Comparison of ENCODE assay signal across 1 cellular context in the genomic region with DNA sequence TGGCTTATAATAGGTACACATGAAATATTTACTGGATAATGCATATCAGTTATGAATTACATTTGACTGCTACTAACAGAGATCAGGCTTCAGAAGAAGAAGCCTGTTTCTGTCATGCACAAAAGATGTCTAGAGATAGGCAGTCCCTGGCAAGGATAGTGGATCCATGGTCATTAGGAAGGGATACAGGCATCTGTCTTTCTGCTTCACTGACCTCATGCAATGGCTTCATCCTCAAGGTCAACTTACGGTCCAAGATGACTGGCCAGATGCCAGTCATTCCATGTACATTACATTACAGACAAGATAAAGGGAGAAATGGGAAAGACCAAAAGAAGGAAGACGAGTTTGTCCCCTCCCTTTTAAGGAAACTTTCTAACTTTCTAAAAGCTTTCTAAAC.
TF ChIP-seq lines count a peak whose summit lies in the region.

No MANE protein-coding gene starts in this region.

TF ChIP-seq in SK-N-SH, 30 proteins besides CTCF, POLR2A, EP300 and RAD21 (continued from another document):
- TF ChIP-seq FOXM1 (IDR thresholded peaks at IDR 0.05; ENCODE audit: low read depth) = peak; percentile 79
- TF ChIP-seq, protein P1, sequence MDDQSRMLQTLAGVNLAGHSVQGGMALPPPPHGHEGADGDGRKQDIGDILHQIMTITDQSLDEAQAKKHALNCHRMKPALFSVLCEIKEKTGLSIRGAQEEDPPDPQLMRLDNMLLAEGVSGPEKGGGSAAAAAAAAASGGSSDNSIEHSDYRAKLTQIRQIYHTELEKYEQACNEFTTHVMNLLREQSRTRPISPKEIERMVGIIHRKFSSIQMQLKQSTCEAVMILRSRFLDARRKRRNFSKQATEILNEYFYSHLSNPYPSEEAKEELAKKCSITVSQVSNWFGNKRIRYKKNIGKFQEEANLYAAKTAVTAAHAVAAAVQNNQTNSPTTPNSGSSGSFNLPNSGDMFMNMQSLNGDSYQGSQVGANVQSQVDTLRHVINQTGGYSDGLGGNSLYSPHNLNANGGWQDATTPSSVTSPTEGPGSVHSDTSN (IDR thresholded peaks at IDR 0.05) = peak; percentile 94
- TF ChIP-seq POLR2AphosphoS5 (IDR thresholded peaks at IDR 0.05; ENCODE audit: low read depth, low read length) = 0 out of 2 replicates have a peak, but pooled peaks have one; percentile 77
- TF ChIP-seq RCOR1 (IDR thresholded peaks at IDR 0.05; ENCODE audit: low read length) = peak; percentile 69
- peak; percentile 94 for TF ChIP-seq NFIC (IDR thresholded peaks at IDR 0.05; ENCODE audit: borderline replicate concordance)
- peak; percentile 81 for TF ChIP-seq RXRA (IDR thresholded peaks at IDR 0.05; ENCODE audit: borderline replicate concordance, low read depth)
- peak; percentile 94 for TF ChIP-seq TCF12 (IDR thresholded peaks at IDR 0.05)
- no peak for TF ChIP-seq EZH2phosphoT487 (IDR thresholded peaks at IDR 0.05; ENCODE audit: borderline replicate concordance, low read depth)
- TF ChIP-seq JUND (IDR thresholded peaks at IDR 0.05) = peak; percentile 61; the same call in 1 of the 2 replicates
- TF ChIP-seq, protein P2, sequence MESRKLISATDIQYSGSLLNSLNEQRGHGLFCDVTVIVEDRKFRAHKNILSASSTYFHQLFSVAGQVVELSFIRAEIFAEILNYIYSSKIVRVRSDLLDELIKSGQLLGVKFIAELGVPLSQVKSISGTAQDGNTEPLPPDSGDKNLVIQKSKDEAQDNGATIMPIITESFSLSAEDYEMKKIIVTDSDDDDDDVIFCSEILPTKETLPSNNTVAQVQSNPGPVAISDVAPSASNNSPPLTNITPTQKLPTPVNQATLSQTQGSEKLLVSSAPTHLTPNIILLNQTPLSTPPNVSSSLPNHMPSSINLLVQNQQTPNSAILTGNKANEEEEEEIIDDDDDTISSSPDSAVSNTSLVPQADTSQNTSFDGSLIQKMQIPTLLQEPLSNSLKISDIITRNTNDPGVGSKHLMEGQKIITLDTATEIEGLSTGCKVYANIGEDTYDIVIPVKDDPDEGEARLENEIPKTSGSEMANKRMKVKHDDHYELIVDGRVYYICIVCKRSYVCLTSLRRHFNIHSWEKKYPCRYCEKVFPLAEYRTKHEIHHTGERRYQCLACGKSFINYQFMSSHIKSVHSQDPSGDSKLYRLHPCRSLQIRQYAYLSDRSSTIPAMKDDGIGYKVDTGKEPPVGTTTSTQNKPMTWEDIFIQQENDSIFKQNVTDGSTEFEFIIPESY (IDR thresholded peaks at IDR 0.05; ENCODE audit: borderline replicate concordance, low read depth) = no peak; the same call in 1 of the 2 replicates
- 0 out of 2 replicates have a peak, but pooled peaks have one; percentile 40 for TF ChIP-seq GATA2 (CRISPR knock-in tag; IDR thresholded peaks at IDR 0.05)
- peak; percentile 30; the same call in 1 of the 2 replicates for TF ChIP-seq SIN3A (IDR thresholded peaks at IDR 0.05; ENCODE audit: borderline replicate concordance, low read depth, low read length)
- TF ChIP-seq FOSL2 (IDR thresholded peaks at IDR 0.05; ENCODE audit: borderline replicate concordance, low read depth) = peak; percentile 50; the same call in 1 of the 2 replicates
TF ChIP-seq in SK-N-SH: peak in this region for 12.
